In genomic region chr14:100567009-100567876, GRCh38 we compare ENCODE assay signal across 9 cellular contexts. TPM values are rescaled to one million over a fixed set of nuclear protein-coding genes. Genes with fewer than 3 reads are reported as not detected.
DNase-seq lines count a peak whose midpoint lies in the region; ATAC-seq and TF ChIP-seq lines count a peak whose summit lies in the region.
"Had no signal": no experiment of that assay in that cellular context is flagged by ENCODE, and none has a peak within 500 bp of the region (broad histone marks: within the 10 kb centered on the region; RNA-seq: fewer than 3 reads in every experiment).

No MANE protein-coding gene starts in this region.

- H3K36me3 ChIP-seq in Peyer's patch, result no peaks in the 10 kb centered on the region
- H3K36me3 ChIP-seq in heart left ventricle, result no peaks in the 10 kb centered on the region
- H3K36me3 ChIP-seq in prostate gland, result no peaks in the 10 kb centered on the region
- no peaks in the 10 kb centered on the region for H3K36me3 ChIP-seq in left lung

- H3K9me3 ChIP-seq in Peyer's patch (no peaks in the 10 kb centered on the region), heart left ventricle (no peaks in the 10 kb centered on the region), prostate gland (no peaks in the 10 kb centered on the region), left lung (no peaks in the 10 kb centered on the region)

- 4 to 16% (median 8%) methylated on average over 22 to 70 of the region's 70 CpGs for WGBS in heart left ventricle, 4 donors
- 8% methylated on average over 54 of the region's 70 CpGs for WGBS in prostate gland

- no TSS peak for BruUV-seq in Calu3 (replicated peaks; lab: Mats Ljungman, UMichigan)

- TF ChIP-seq CTCF in Peyer's patch (IDR thresholded peaks at IDR 0.05), result no peak
- TF ChIP-seq CTCF in heart left ventricle (IDR thresholded peaks at IDR 0.05), result no peak
- TF ChIP-seq CTCF in prostate gland (IDR thresholded peaks at IDR 0.05), result no peak
- no peak for TF ChIP-seq CTCF in left lung (IDR thresholded peaks at IDR 0.05)
- TF ChIP-seq CTCF in Calu3 (IDR thresholded peaks at IDR 0.05; ENCODE audit: unreplicated experiment), result no peak

- H3K4me3 ChIP-seq in Peyer's patch, result peak overlapping the region in 3 of 4 donors; percentile 28 to 51 (median 51)
- peak overlapping the region; percentile 14 to 60 (median 52) for H3K4me3 ChIP-seq in heart left ventricle
- H3K4me3 ChIP-seq in prostate gland, result peak overlapping the region; percentile 39 to 40
- H3K4me3 ChIP-seq in left lung, result peak overlapping the region in 1 of 2 donors; percentile 34

- CTCF ChIA-PET in Calu3 (lab: Charles Lee), result no interaction called here

- no peak overlapping the region for H3K4me3 Mint-ChIP-seq in Calu3 (ENCODE audit: low read depth, unreplicated experiment)

- no peaks in the 10 kb centered on the region for H3K9me3 Mint-ChIP-seq in Calu3 (ENCODE audit: low read depth, unreplicated experiment)

- no peak overlapping the region for H3K27ac ChIP-seq in Peyer's patch
- no peak overlapping the region for H3K27ac ChIP-seq in heart left ventricle
- no peak overlapping the region for H3K27ac ChIP-seq in prostate gland
- H3K27ac ChIP-seq in left lung, result no peak overlapping the region

- peaks cover 5% of the 10 kb centered on the region for H3K36me3 Mint-ChIP-seq in Calu3 (ENCODE audit: insufficient read depth, unreplicated experiment)

- intact Hi-C loops in heart left ventricle (cut with DNase I) (no loop called here), prostate gland (cut with DNase I) (no loop called here), left lung (cut with DNase I) (no loop called here), Calu3 (cut with micrococcal nuclease; ENCODE audit: unreplicated experiment) (no loop called here)

- TF ChIP-seq POLR2A in Peyer's patch (IDR thresholded peaks at IDR 0.05) (no peak), heart left ventricle (IDR thresholded peaks at IDR 0.05) (no peak), prostate gland (IDR thresholded peaks at IDR 0.05) (peak; percentile 20)

- H3K27ac Mint-ChIP-seq in Calu3 (ENCODE audit: unreplicated experiment), result no peak overlapping the region

- DNase-seq in D341Med (ENCODE audit: low spot score) (peak; percentile 61), Peyer's patch (no peak), heart left ventricle (no peak), prostate gland (ENCODE audit: low spot score) (no peak), left lung (no peak), SW 1271 (lab: John Stamatoyannopoulos, UW) (no peak), SKM-1 (lab: John Stamatoyannopoulos, UW; ENCODE audit: unreplicated experiment) (no peak), Calu3 (no peak)
- DNase-seq: activated CD4-positive, alpha-beta T cell treated with anti-CD3 and anti-CD28 coated beads for 48 hours had no signal

- H3K27me3 Mint-ChIP-seq in Calu3 (ENCODE audit: unreplicated experiment), result peaks cover 71% of the 10 kb centered on the region

- H3K4me1 Mint-ChIP-seq in Calu3 (ENCODE audit: low read depth, unreplicated experiment), result no peaks in the 10 kb centered on the region

- H3K27me3 ChIP-seq in Peyer's patch (peaks cover 0 to 32% of the 10 kb centered on the region in 2 donors), heart left ventricle (peaks cover 15 to 69% (median 46%) of the 10 kb centered on the region in 9 donors), prostate gland (replicated peaks; ENCODE audit: insufficient read depth) (no peaks in the 10 kb centered on the region), left lung (peaks cover 44 to 94% of the 10 kb centered on the region in 2 donors)

- H3K4me1 ChIP-seq in Peyer's patch (peaks cover 0 to 24% (median 9%) of the 10 kb centered on the region in 4 donors), heart left ventricle (peaks cover 0 to 28% (median 9%) of the 10 kb centered on the region in 12 donors), prostate gland (replicated peaks) (no peaks in the 10 kb centered on the region), left lung (peaks cover 0 to 26% of the 10 kb centered on the region in 2 donors)

- ATAC-seq in heart left ventricle, result no peak
- ATAC-seq in left lung, result no peak

RNA-seq across cellular contexts. Expression of gene BEGAIN, which starts 20.0 kb away (rescaled TPM):
- total RNA-seq in Peyer's patch (10 to 100 TPM in 1 of 4 donors, 1 to 10 TPM in 2, not detected in 1; 1.6 to 31.8 (median 6.6) TPM), heart left ventricle (1 to 10 TPM in 5 of 9 donors, under 1 TPM in 4; 0.14 to 2.8 (median 1.9) TPM), prostate gland (1 to 10 TPM; 2.5 to 5.1 TPM), left lung (1 to 10 TPM; 1.3 to 1.5 TPM), Calu3 (2022) (0.26 and 0.37 TPM in 2 replicates)
- under 1 TPM; 0.24 to 0.46 TPM for polyA plus RNA-seq in heart left ventricle
